Comparison of ENCODE assay signal across 1 cellular context in genomic region chr12:104296718-104297117, GRCh38.
TF ChIP-seq lines count a peak whose summit lies in the region.

No MANE protein-coding gene starts in this region.

TF ChIP-seq in WTC11, 78 proteins besides CTCF, POLR2A, EP300 and RAD21 (continued from another document):
- TF ChIP-seq ZNF263 (CRISPR knock-in tag; IDR thresholded peaks at IDR 0.05; ENCODE audit: low read depth) (no peak), CREB1 (CRISPR knock-in tag; IDR thresholded peaks at IDR 0.05) (no peak)
TF ChIP-seq in WTC11: peak in this region for 0.
